Comparison of ENCODE assay signal across 12 cellular contexts in genomic region chr10:13234736-13235135, GRCh38. TPM values are rescaled to one million over a fixed set of nuclear protein-coding genes. Genes with fewer than 3 reads are reported as not detected.
"Had no signal": no experiment of that assay in that cellular context is flagged by ENCODE, and none has a peak within 500 bp of the region (broad histone marks: within the 10 kb centered on the region; RNA-seq: fewer than 3 reads in every experiment).

No MANE protein-coding gene starts in this region.

RNA-seq across cellular contexts. Expression of gene UCMA, which starts 0.6 kb away (rescaled TPM):
- total RNA-seq: stomach, subcutaneous adipose tissue, suprapubic skin, temporal lobe, thoracic aorta, thyroid gland, tibial nerve, transverse colon, upper lobe of left lung, ureter, urinary bladder, vagina had no signal
- polyA plus RNA-seq: stomach, urinary bladder had no signal
